ENCODE assay signal across 24 cellular contexts in the genomic region with DNA sequence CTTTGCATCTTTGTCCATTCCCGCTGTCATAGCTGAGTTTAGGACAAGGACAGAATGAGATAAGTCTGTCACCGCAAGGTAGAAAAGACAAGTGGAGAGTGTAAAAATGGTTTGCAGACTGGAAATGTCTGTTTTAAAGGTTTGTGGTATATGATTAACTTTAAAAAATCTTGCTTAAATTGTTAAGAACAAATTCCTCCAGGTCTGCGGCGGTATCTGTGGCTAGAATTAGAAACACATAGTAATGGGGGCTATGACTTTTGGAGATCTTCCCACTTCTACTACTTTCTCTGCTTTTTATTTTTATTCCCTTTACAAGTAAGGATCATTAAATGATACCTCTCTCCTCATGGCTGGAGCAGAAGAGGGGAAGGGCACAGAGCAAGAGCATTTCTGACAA.
"Had no signal": no experiment of that assay in that cellular context is flagged by ENCODE, and none has a peak within 500 bp of the region (broad histone marks: within the 10 kb centered on the region; RNA-seq: fewer than 3 reads in every experiment).

No MANE protein-coding gene starts in this region.

- H3K27ac ChIP-seq: brain microvascular endothelial cell, esophagus muscularis mucosa, foreskin keratinocyte, left ventricle myocardium inferior, right lobe of liver, skin epidermis, suprapubic skin, tibial nerve had no signal

- H3K27me3 ChIP-seq: brain microvascular endothelial cell, esophagus muscularis mucosa, foreskin keratinocyte, right lobe of liver, suprapubic skin, tibial nerve had no signal

- H3K36me3 ChIP-seq: brain microvascular endothelial cell, esophagus muscularis mucosa, left ventricle myocardium inferior, right lobe of liver, suprapubic skin, tibial nerve had no signal

- DNase-seq: activated B cell treated with CpG ODN at 0.5 μM for 24 hours; activated CD4-positive, alpha-beta T cell treated with anti-CD3 and anti-CD28 coated beads, Interleukin-2, amount 50 U/mL, for 1 hour; activated CD8-positive, alpha-beta T cell treated with anti-CD3 and anti-CD28 coated beads for 36 hours; activated naive CD8-positive, alpha-beta T cell treated with anti-CD3 and anti-CD28 coated beads, Interleukin-2, amount 50 U/mL, for 24 hours; activated T-cell treated with anti-CD3 and anti-CD28 coated beads, Interleukin-2, amount 50 U/mL, for 4 hours; amygdala; brain microvascular endothelial cell; caudate nucleus; endodermal cell; foreskin keratinocyte; islet precursor cell; left ventricle myocardium inferior; mucosa of descending colon; right lobe of liver; stimulated activated CD4-positive, alpha-beta T cell treated with anti-CD3 and anti-CD28 coated beads, Interleukin-4, amount 100 ng/mL, for 24 hours; stimulated activated CD8-positive, alpha-beta memory T cell treated with anti-CD3 and anti-CD28 coated beads, Interleukin-4, amount 100 ng/mL, for 48 hours; stimulated activated naive CD4-positive, alpha-beta T cell; T-helper 1 cell had no signal

- H3K9me3 ChIP-seq: esophagus muscularis mucosa, left ventricle myocardium inferior, mucosa of descending colon, right lobe of liver, suprapubic skin, tibial nerve had no signal

- H3K4me3 ChIP-seq: esophagus muscularis mucosa, left ventricle myocardium inferior, mucosa of descending colon, right lobe of liver, skin epidermis, suprapubic skin, tibial nerve had no signal

- H3K4me1 ChIP-seq: esophagus muscularis mucosa, foreskin keratinocyte, left ventricle myocardium inferior, suprapubic skin, tibial nerve had no signal

- ATAC-seq: activated CD8-positive, alpha-beta T cell treated with anti-CD3 and anti-CD28 coated beads for 36 hours; activated naive CD8-positive, alpha-beta T cell treated with anti-CD3 and anti-CD28 coated beads, Interleukin-2, amount 50 U/mL, for 24 hours; activated T-cell treated with anti-CD3 and anti-CD28 coated beads, Interleukin-2, amount 50 U/mL, for 4 hours; activated T-helper 17 cell treated with anti-CD3 and anti-CD28 coated beads, Interleukin-2, amount 50 U/mL, for 72 hours; foreskin keratinocyte; mucosa of descending colon; natural killer cell treated with Interleukin-12 subunit alpha and Interleukin-12 subunit beta and Interleukin-15 and Interleukin-18, amount 100 ng/mL, for 72 hours; right lobe of liver had no signal
